In genomic region chr11:68974421-68975194, GRCh38 we compare ENCODE assay signal across 9 cellular contexts. TPM values are rescaled to one million over a fixed set of nuclear protein-coding genes. Genes with fewer than 3 reads are reported as not detected.
A peak's percentile ranks its signal among the peaks of the same experiment; 100 is the strongest.
DNase-seq lines count a peak whose midpoint lies in the region; ATAC-seq and TF ChIP-seq lines count a peak whose summit lies in the region.
"Had no signal": no experiment of that assay in that cellular context is flagged by ENCODE, and none has a peak within 500 bp of the region (broad histone marks: within the 10 kb centered on the region; RNA-seq: fewer than 3 reads in every experiment).

No MANE protein-coding gene starts in this region.

- H3K9me3 ChIP-seq in right atrium auricular region, result no peaks in the 10 kb centered on the region
- no peaks in the 10 kb centered on the region; the same call in 1 of the 2 replicates for H3K9me3 ChIP-seq in PC-9 (ENCODE audit: insufficient read depth, low read depth)
- H3K9me3 ChIP-seq in upper lobe of right lung, result no peaks in the 10 kb centered on the region

- H4K20me1 ChIP-seq in PC-9 (ENCODE audit: insufficient read depth), result 0 out of 2 replicates have a peak, but pooled peaks cover 4% of the 10 kb centered on the region

- TF ChIP-seq CTCF in right atrium auricular region (IDR thresholded peaks at IDR 0.05), result no peak
- TF ChIP-seq CTCF in PC-9 (conservative IDR thresholded peaks at IDR 0.05), result no peak
- TF ChIP-seq CTCF in epithelial cell of esophagus (IDR thresholded peaks at IDR 0.05; ENCODE audit: insufficient read depth, low read depth, low read length, missing control alignments), result no peak
- TF ChIP-seq CTCF in upper lobe of right lung (IDR thresholded peaks at IDR 0.05), result no peak

- H3K4me2 ChIP-seq in PC-9, result no peak overlapping the region

- H3K4me1 ChIP-seq in right atrium auricular region (peaks cover 0 to 13% of the 10 kb centered on the region in 2 donors), PC-9 (replicated peaks; ENCODE audit: insufficient read depth) (no peaks in the 10 kb centered on the region), upper lobe of right lung (no peaks in the 10 kb centered on the region)

- CTCF ChIA-PET in PC-9 (lab: Charles Lee), result no interaction called here

- POLR2A ChIA-PET in PC-9 (lab: Charles Lee; ENCODE audit: unreplicated experiment), result no interaction called here

- no peak overlapping the region for H3K4me3 ChIP-seq in right atrium auricular region
- no peak overlapping the region for H3K4me3 ChIP-seq in PC-9
- H3K4me3 ChIP-seq in epithelial cell of esophagus (ENCODE audit: low read length), result no peak overlapping the region
- H3K4me3 ChIP-seq in upper lobe of right lung, result no peak overlapping the region

- H3F3A ChIP-seq in PC-9 (ENCODE audit: insufficient read depth, low read depth), result no peaks in the 10 kb centered on the region

- no peaks in the 10 kb centered on the region for H3K36me3 ChIP-seq in right atrium auricular region
- no peaks in the 10 kb centered on the region for H3K36me3 ChIP-seq in PC-9 (ENCODE audit: low read depth)
- no peaks in the 10 kb centered on the region for H3K36me3 ChIP-seq in upper lobe of right lung

- H2AFZ ChIP-seq in PC-9, result peak overlapping the region; percentile 62

- H3K27ac ChIP-seq in right atrium auricular region, result no peak overlapping the region
- no peak overlapping the region for H3K27ac ChIP-seq in PC-9
- no peak overlapping the region for H3K27ac ChIP-seq in upper lobe of right lung

- intact Hi-C loops in left cardiac atrium (cut with DNase I) (no loop called here), PC-9 (cut with micrococcal nuclease; ENCODE audit: unreplicated experiment) (no loop called here), upper lobe of right lung (cut with DNase I) (no loop called here)

- no peaks in the 10 kb centered on the region for H3K79me2 ChIP-seq in PC-9 (ENCODE audit: low read depth)

- BruUV-seq in PC-9 (replicated peaks; lab: Mats Ljungman, UMichigan), result no TSS peak

- ATAC-seq in left cardiac atrium, result peak; percentile 30 to 42
- ATAC-seq in upper lobe of right lung, result peak; percentile 63
- no peak for ATAC-seq in GM18520 (IDR thresholded peaks at IDR 0.05; ENCODE audit: unreplicated experiment)
- ATAC-seq in HG02798 (IDR thresholded peaks at IDR 0.05; ENCODE audit: poor library complexity, unreplicated experiment), result no peak

- H3K9me2 ChIP-seq in PC-9 (ENCODE audit: insufficient read depth), result no peaks in the 10 kb centered on the region

- DNase-seq in left cardiac atrium (no peak), right atrium auricular region (ENCODE audit: low spot score) (no peak), PC-9 (no peak), epithelial cell of esophagus (ENCODE audit: low read depth) (peak; percentile 19), upper lobe of right lung (peak; percentile 10)
- DNase-seq in stimulated activated naive CD4-positive, alpha-beta T cell treated with Interleukin-2 at 50 U/mL for 16 hours (lab: John Stamatoyannopoulos, UW), result no peak
- DNase-seq: hypothalamus had no signal

- no peaks in the 10 kb centered on the region for H3K27me3 ChIP-seq in right atrium auricular region
- peaks cover 25% of the 10 kb centered on the region; the same call in 1 of the 2 replicates for H3K27me3 ChIP-seq in PC-9 (ENCODE audit: insufficient read depth, low read depth)
- H3K27me3 ChIP-seq in upper lobe of right lung, result no peaks in the 10 kb centered on the region

RNA-seq across cellular contexts. Expression of gene MRGPRD, which starts 6.2 kb away (rescaled TPM):
- total RNA-seq in left cardiac atrium (not detected), right atrium auricular region (not detected), PC-9 (2021) (not detected in 2 replicates), upper lobe of right lung (not detected)

RNA-seq across cellular contexts. Expression of gene MRGPRF, which starts 38.4 kb away (rescaled TPM):
- total RNA-seq in left cardiac atrium (10 to 100 TPM; 12.4 to 13.3 TPM), right atrium auricular region (10 to 100 TPM; 10.8 to 17.6 TPM), PC-9 (2021) (0.35 and 0.50 TPM in 2 replicates), upper lobe of right lung (13.2 TPM)

Comparison
In these comparisons a context has a peak if more than half of its experiments do, and no peak if none do; other contexts are left out.
1. ATAC-seq: peak in left cardiac atrium (2 of 2) and upper lobe of right lung (single experiment); none in GM18520 (single experiment) and HG02798 (single experiment).
2. DNase-seq: peak in epithelial cell of esophagus (single experiment) and upper lobe of right lung (single experiment); none in left cardiac atrium (single experiment), right atrium auricular region (single experiment), PC-9 (0 of 2) and stimulated activated naive CD4-positive, alpha-beta T cell treated with Interleukin-2 at 50 U/mL for 16 hours (single experiment).